29 cellular contexts compared by ENCODE assay signal in genomic region chr3:100295089-100295488, GRCh38.
"Had no signal": no experiment of that assay in that cellular context is flagged by ENCODE, and none has a peak within 500 bp of the region (broad histone marks: within the 10 kb centered on the region; RNA-seq: fewer than 3 reads in every experiment).

No MANE protein-coding gene starts in this region.

- ATAC-seq: activated CD4-positive, alpha-beta T cell treated with anti-CD3 and anti-CD28 coated beads for 36 hours; activated T-cell treated with anti-CD3 and anti-CD28 coated beads, Interleukin-2, amount 50 U/mL, for 72 hours; esophagus mucosa had no signal

- H3K4me3 Mint-ChIP-seq: activated CD4-positive, alpha-beta memory T cell treated with anti-CD3 and anti-CD28 coated beads for 36 hours; activated CD4-positive, alpha-beta T cell treated with anti-CD3 and anti-CD28 coated beads for 36 hours; activated CD4-positive, alpha-beta T cell treated with anti-CD3 and anti-CD28 coated beads, Interleukin-2, amount 10 ng/mL, durations not matched to agents 24 days and 14 days; activated naive CD8-positive, alpha-beta T cell; activated T-cell treated with anti-CD3 and anti-CD28 coated beads, Interleukin-2, amount 50 U/mL, for 24 hours; activated T-cell treated with anti-CD3 and anti-CD28 coated beads, Interleukin-2, amount 50 U/mL, for 72 hours; central memory CD8-positive, alpha-beta T cell; dendritic cell treated with granulocyte-macrophage colony-stimulating factor and Interleukin-4, amounts not matched to agents 40 ng/mL and 50 ng/mL, for 4 days; endodermal cell; T-helper 1 cell treated with Interleukin-12 subunit alpha and Interleukin-12 subunit beta and Interleukin-4 antibody, amounts not matched to agents 30 μg/mL and 1 μg/mL, for 36 hours had no signal

- FAIRE-seq: astrocyte, bronchial epithelial cell, frontal cortex had no signal

- H3K4me1 Mint-ChIP-seq: activated CD4-positive, alpha-beta T cell treated with anti-CD3 and anti-CD28 coated beads for 36 hours; central memory CD8-positive, alpha-beta T cell; endodermal cell had no signal

- H3K4me3 ChIP-seq: coronary artery, dorsolateral prefrontal cortex had no signal

- H3K27me3 Mint-ChIP-seq: activated CD4-positive, alpha-beta memory T cell treated with anti-CD3 and anti-CD28 coated beads for 36 hours; activated CD4-positive, alpha-beta T cell treated with anti-CD3 and anti-CD28 coated beads for 36 hours; activated CD4-positive, alpha-beta T cell treated with anti-CD3 and anti-CD28 coated beads, Interleukin-2, amount 10 ng/mL, durations not matched to agents 24 days and 14 days; activated naive CD8-positive, alpha-beta T cell; activated T-cell treated with anti-CD3 and anti-CD28 coated beads, Interleukin-2, amount 50 U/mL, for 24 hours; central memory CD8-positive, alpha-beta T cell; dendritic cell treated with granulocyte-macrophage colony-stimulating factor and Interleukin-4, amounts not matched to agents 40 ng/mL and 50 ng/mL, for 4 days had no signal

- H3K27ac Mint-ChIP-seq: activated CD4-positive, alpha-beta memory T cell treated with anti-CD3 and anti-CD28 coated beads for 36 hours; activated CD4-positive, alpha-beta T cell treated with anti-CD3 and anti-CD28 coated beads for 36 hours; activated CD4-positive, alpha-beta T cell treated with anti-CD3 and anti-CD28 coated beads, Interleukin-2, amount 10 ng/mL, durations not matched to agents 24 days and 14 days; activated naive CD8-positive, alpha-beta T cell; activated T-cell treated with anti-CD3 and anti-CD28 coated beads, Interleukin-2, amount 50 U/mL, for 24 hours; activated T-cell treated with anti-CD3 and anti-CD28 coated beads, Interleukin-2, amount 50 U/mL, for 72 hours; dendritic cell treated with granulocyte-macrophage colony-stimulating factor and Interleukin-4, amounts not matched to agents 40 ng/mL and 50 ng/mL, for 4 days; endodermal cell; T-helper 1 cell treated with Interleukin-12 subunit alpha and Interleukin-12 subunit beta and Interleukin-4 antibody, amounts not matched to agents 30 μg/mL and 1 μg/mL, for 36 hours had no signal

- DNase-seq: activated CD4-positive, alpha-beta memory T cell treated with anti-CD3 and anti-CD28 coated beads for 36 hours; activated CD4-positive, alpha-beta T cell treated with anti-CD3 and anti-CD28 coated beads for 36 hours; activated CD4-positive, alpha-beta T cell treated with anti-CD3 and anti-CD28 coated beads, Interleukin-2, amount 10 ng/mL, durations not matched to agents 24 days and 14 days; activated CD4-positive, CD25-positive, alpha-beta regulatory T cell; activated CD4-positive, CD25-positive, alpha-beta regulatory T cell treated with anti-CD3 and anti-CD28 coated beads, Interleukin-2, amount 50 U/mL, for 72 hours; activated CD8-positive, alpha-beta memory T cell treated with anti-CD3 and anti-CD28 coated beads, Interleukin-2, amount 50 U/mL, for 48 hours; activated gamma-delta T cell; activated naive CD4-positive, alpha-beta T cell; activated naive CD4-positive, alpha-beta T cell treated with anti-CD3 and anti-CD28 coated beads, Interleukin-2, amount 50 U/mL, for 16 hours; activated T-cell treated with anti-CD3 and anti-CD28 coated beads for 4 hours; activated T-cell treated with anti-CD3 and anti-CD28 coated beads, Interleukin-2, amount 50 U/mL, for 24 hours; activated T-cell treated with anti-CD3 and anti-CD28 coated beads, Interleukin-2, amount 50 U/mL, for 72 hours; amniotic stem cell; anterior cingulate cortex; brain microvascular endothelial cell; dorsolateral prefrontal cortex; effector memory CD4-positive, alpha-beta T cell; endodermal cell; foreskin fibroblast; glutamatergic neuron had no signal

- H3K9me3 Mint-ChIP-seq: activated CD4-positive, alpha-beta memory T cell treated with anti-CD3 and anti-CD28 coated beads for 36 hours; activated CD4-positive, alpha-beta T cell treated with anti-CD3 and anti-CD28 coated beads, Interleukin-2, amount 10 ng/mL, durations not matched to agents 24 days and 14 days; activated T-cell treated with anti-CD3 and anti-CD28 coated beads, Interleukin-2, amount 50 U/mL, for 24 hours; activated T-cell treated with anti-CD3 and anti-CD28 coated beads, Interleukin-2, amount 50 U/mL, for 72 hours; central memory CD8-positive, alpha-beta T cell; dendritic cell treated with granulocyte-macrophage colony-stimulating factor and Interleukin-4, amounts not matched to agents 40 ng/mL and 50 ng/mL, for 4 days; endodermal cell; T-helper 1 cell treated with Interleukin-12 subunit alpha and Interleukin-12 subunit beta and Interleukin-4 antibody, amounts not matched to agents 30 μg/mL and 1 μg/mL, for 36 hours had no signal
